ENCODE assay signal across 8 cellular contexts in genomic region chr3:126472277-126473006, GRCh38. TPM values are rescaled to one million over a fixed set of nuclear protein-coding genes. Genes with fewer than 3 reads are reported as not detected.
DNase-seq lines count a peak whose midpoint lies in the region; ATAC-seq and TF ChIP-seq lines count a peak whose summit lies in the region.

No MANE protein-coding gene starts in this region.

- H3K36me3 ChIP-seq in neutrophil: peaks cover 40% of the 10 kb centered on the region
- H3K36me3 ChIP-seq in effector memory CD4-positive, alpha-beta T cell (ENCODE audit: control insufficient read depth, insufficient read depth, low read length): peaks cover 40% of the 10 kb centered on the region

- H3K27ac ChIP-seq in neutrophil: peak overlapping the region; percentile 96
- H3K27ac ChIP-seq in effector memory CD4-positive, alpha-beta T cell (ENCODE audit: insufficient read depth, low read length, poor library complexity, severe bottlenecking): no peak overlapping the region

- peaks cover 62 to 72% of the 10 kb centered on the region in 2 experiments for H3K4me1 ChIP-seq in neutrophil (ENCODE audit: control insufficient read depth in 1 of 2, insufficient read depth in 1 of 2, low read depth in 1 of 2, low read length in 1 of 2)
- H3K4me1 ChIP-seq in effector memory CD4-positive, alpha-beta T cell (ENCODE audit: control insufficient read depth, insufficient read depth, low read length, poor library complexity, severe bottlenecking): peaks cover 36% of the 10 kb centered on the region

- H3K36me3 Mint-ChIP-seq in WTC11: peaks cover 39% of the 10 kb centered on the region

- CTCF ChIA-PET in WTC11 (lab: Charles Lee): interaction anchor here (1.2 kb wide), 1 partner anchor 226 kb away, joined by 3 read pairs; no protein-coding TSS in a partner anchor

- H3K9me3 ChIP-seq in neutrophil: no peaks in the 10 kb centered on the region
- no peaks in the 10 kb centered on the region for H3K9me3 ChIP-seq in effector memory CD4-positive, alpha-beta T cell (ENCODE audit: control insufficient read depth, low read length)

- H3K4me3 Mint-ChIP-seq in WTC11: peak overlapping the region; percentile 89

- TF ChIP-seq CTCF in WTC11 (IDR thresholded peaks at IDR 0.05) (no peak), neutrophil (IDR thresholded peaks at IDR 0.05) (peak; percentile 63)

- H3K27ac Mint-ChIP-seq in WTC11: peak overlapping the region; percentile 44

- H3K9me3 Mint-ChIP-seq in WTC11: no peaks in the 10 kb centered on the region

- peaks cover 35% of the 10 kb centered on the region for H3K4me1 Mint-ChIP-seq in WTC11

- no peaks in the 10 kb centered on the region for H3K27me3 ChIP-seq in neutrophil
- no peaks in the 10 kb centered on the region for H3K27me3 ChIP-seq in effector memory CD4-positive, alpha-beta T cell (replicated peaks; ENCODE audit: control insufficient read depth, insufficient read depth, low read length, poor library complexity, severe bottlenecking)

- no peaks in the 10 kb centered on the region for H3K27me3 Mint-ChIP-seq in WTC11 (ENCODE audit: low read depth)

- ATAC-seq in WTC11: no peak

- peak overlapping the region; percentile 40 to 77 for H3K4me3 ChIP-seq in neutrophil (ENCODE audit: low read depth in 1 of 2, low read length in 1 of 2)
- H3K4me3 ChIP-seq in effector memory CD4-positive, alpha-beta T cell (ENCODE audit: insufficient read depth, low read depth, low read length, poor library complexity, severe bottlenecking): no peak overlapping the region

- peak; percentile 64 for DNase-seq in NK-92 treated with Interleukin-12 subunit alpha and Interleukin-12 subunit beta, amount 100 ng/mL, for 24 hours (lab: John Stamatoyannopoulos, UW)
- DNase-seq in NK-92 (lab: John Stamatoyannopoulos, UW; ENCODE audit: unreplicated experiment) (no peak), NCI-H1436 treated with DMSO at 0.1 percent for 48 hours (lab: John Stamatoyannopoulos, UW) (peak; percentile 77), WTC11 (ENCODE audit: low spot score) (no peak), globus pallidus (ENCODE audit: low spot score) (peak; percentile 47)
- DNase-seq in effector memory CD4-positive, alpha-beta T cell: no peak
- no peak for DNase-seq in effector CD8-positive, alpha-beta T cell (lab: John Stamatoyannopoulos, UW)

- POLR2A ChIA-PET in WTC11 (lab: Charles Lee): no interaction called here

TF ChIP-seq in WTC11, 78 proteins besides CTCF, POLR2A, EP300 and RAD21:
- peak; percentile 99 for TF ChIP-seq GABPB1 (CRISPR knock-in tag; IDR thresholded peaks at IDR 0.05)
- no peak for TF ChIP-seq SP1 (CRISPR knock-in tag; conservative IDR thresholded peaks at IDR 0.05)
- no peak for TF ChIP-seq E2F5 (CRISPR knock-in tag; IDR thresholded peaks at IDR 0.05)

RNA-seq across cellular contexts. Expression of gene ZXDC, which starts 3.2 kb away (rescaled TPM):
- total RNA-seq in WTC11 (2021): 32.9 to 34.7 TPM (median 33.4 TPM) in 3 replicates

RNA-seq across cellular contexts. Expression of gene UROC1, which starts 45.1 kb away (rescaled TPM):
- 0.09 TPM in 1 of 3 replicates, not detected in the others for total RNA-seq in WTC11 (2021)

RNA-seq across cellular contexts. Expression of gene CHST13, which starts 51.5 kb away (rescaled TPM):
- total RNA-seq in WTC11 (2021): 4.1 to 6.8 TPM (median 6.4 TPM) in 3 replicates

Comparison
In these comparisons a context has a peak if more than half of its experiments do, and no peak if none do; other contexts are left out.
1. DNase-seq: peak in NK-92 treated with Interleukin-12 subunit alpha and Interleukin-12 subunit beta, amount 100 ng/mL, for 24 hours (single experiment), NCI-H1436 treated with DMSO at 0.1 percent for 48 hours (single experiment) and globus pallidus (single experiment); none in NK-92 (single experiment), WTC11 (single experiment), effector memory CD4-positive, alpha-beta T cell (0 of 3) and effector CD8-positive, alpha-beta T cell (single experiment).